Comparison of ENCODE assay signal across 8 cellular contexts in genomic region chr7:1579481-1580421, GRCh38. TPM values are rescaled to one million over a fixed set of nuclear protein-coding genes. Genes with fewer than 3 reads are reported as not detected.
DNase-seq lines count a peak whose midpoint lies in the region; ATAC-seq and TF ChIP-seq lines count a peak whose summit lies in the region.

No MANE protein-coding gene starts in this region.

- intact Hi-C loops in transverse colon (cut with DNase I; ENCODE audit: low total_unique reads): loop anchor here (10.0 kb wide), 1 partner anchor 765 kb away; no protein-coding TSS in a partner anchor

- no peaks in the 10 kb centered on the region for H3K27me3 ChIP-seq in foreskin keratinocyte
- no peaks in the 10 kb centered on the region for H3K27me3 ChIP-seq in transverse colon

- H3K27ac Mint-ChIP-seq in osteocyte (ENCODE audit: unreplicated experiment): peak overlapping the region; percentile 45

- peaks cover 3% of the 10 kb centered on the region for H3K36me3 Mint-ChIP-seq in osteocyte (ENCODE audit: unreplicated experiment)

- no peak for TF ChIP-seq POLR2A in transverse colon (IDR thresholded peaks at IDR 0.05)

- H3K36me3 ChIP-seq in transverse colon: no peaks in the 10 kb centered on the region

- TF ChIP-seq CTCF in foreskin keratinocyte (conservative IDR thresholded peaks at IDR 0.05) (peak; percentile 87), osteocyte (IDR thresholded peaks at IDR 0.05) (peak; percentile 93), transverse colon (IDR thresholded peaks at IDR 0.05) (peak; percentile 68 to 83 (median 80))

- H3K9me3 Mint-ChIP-seq in osteocyte (ENCODE audit: unreplicated experiment): no peaks in the 10 kb centered on the region

- H3K4me3 Mint-ChIP-seq in osteocyte (ENCODE audit: unreplicated experiment): no peak overlapping the region

- 29 to 66% methylated on average over 3 to 14 of the region's 14 CpGs for WGBS in transverse colon (ENCODE audit: low coverage in 1 of 2), 2 donors

- H3K4me1 ChIP-seq in foreskin keratinocyte (no peaks in the 10 kb centered on the region), transverse colon (peaks cover 0 to 8% (median 2%) of the 10 kb centered on the region in 4 donors)

- H3K4me3 ChIP-seq in transverse colon: no peak overlapping the region

- peaks cover 9% of the 10 kb centered on the region for H3K4me1 Mint-ChIP-seq in osteocyte (ENCODE audit: unreplicated experiment)

- H3K9me3 ChIP-seq in transverse colon: no peaks in the 10 kb centered on the region

- in situ Hi-C loops in KBM-7 (cut with MboI; ENCODE audit: low pct_unique_long_range_greater_than_20kb, low sequenced_read_pairs) (no loop called here), transverse colon (cut with MboI; ENCODE audit: low pct_ligation_motif_present in 1 of 4, low pct_unique_long_range_greater_than_20kb in 1 of 4, low sequenced_read_pairs in 3 of 4) (loop anchor here in 3 of 4 donors (5.0 to 25.0 kb wide), 3 partner anchors 633 to 763 kb away; no protein-coding TSS in a partner anchor)

- no peak for TF ChIP-seq EP300 in transverse colon (IDR thresholded peaks at IDR 0.05; ENCODE audit: low read depth)

- DNase-seq in NCI-H187 (lab: John Stamatoyannopoulos, UW) (peak; percentile 29 to 43), NCI-H187 treated with DMSO at 0.1 percent for 48 hours (lab: John Stamatoyannopoulos, UW) (no peak), KBM-7 (peak; percentile 70), SHP77 (lab: John Stamatoyannopoulos, UW) (peak; percentile 79 to 85), foreskin keratinocyte (peak in 1 of 2 donors; percentile 23), osteocyte (ENCODE audit: extremely low spot score, unreplicated experiment) (no peak), transverse colon (peak; percentile 76)
- DNase-seq in activated effector memory CD4-positive, alpha-beta T cell treated with Interleukin-2 at 50 U/mL for 16 hours: peak; percentile 52

- H3K27ac ChIP-seq in foreskin keratinocyte: no peak overlapping the region
- H3K27ac ChIP-seq in transverse colon: no peak overlapping the region

- no peaks in the 10 kb centered on the region for H3K27me3 Mint-ChIP-seq in osteocyte (ENCODE audit: unreplicated experiment)

- ATAC-seq in foreskin keratinocyte: peak; percentile 90

RNA-seq across cellular contexts. Expression of gene PSMG3, which starts 9.9 kb away (rescaled TPM):
- total RNA-seq in foreskin keratinocyte (56.4 and 59.7 TPM in 2 replicates), osteocyte (25.6 and 28.9 TPM in 2 replicates), transverse colon (10 to 100 TPM in 3 of 4 donors, 1 to 10 TPM in 1; 7.1 to 41.9 (median 27.6) TPM)
- polyA plus RNA-seq in foreskin keratinocyte: 82.3 and 92.6 TPM in 2 replicates

RNA-seq across cellular contexts. Expression of gene TMEM184A, which starts 23.7 kb away (rescaled TPM):
- total RNA-seq in foreskin keratinocyte: 1.1 and 1.4 TPM in 2 replicates
- polyA plus RNA-seq in foreskin keratinocyte: 1.2 and 1.3 TPM in 2 replicates
- 0.27 and 0.29 TPM in 2 replicates for total RNA-seq in osteocyte
- total RNA-seq in transverse colon: 100 to 1,000 TPM in 2 of 4 donors, 10 to 100 TPM in 2; 49.9 to 151 (median 94.1) TPM

RNA-seq across cellular contexts. Expression of gene MAFK, which starts 49.2 kb away (rescaled TPM):
- total RNA-seq in foreskin keratinocyte (9.5 and 9.6 TPM in 2 replicates), osteocyte (19.9 and 23.0 TPM in 2 replicates), transverse colon (100 to 1,000 TPM in 1 of 4 donors, 10 to 100 TPM in 3; 22.9 to 103 (median 44.0) TPM)
- polyA plus RNA-seq in foreskin keratinocyte: 7.4 and 7.9 TPM in 2 replicates

Comparison
In these comparisons a context has a peak if more than half of its experiments do, and no peak if none do; other contexts are left out.
1. DNase-seq: peak in NCI-H187 (2 of 2), KBM-7 (single experiment), SHP77 (2 of 2), activated effector memory CD4-positive, alpha-beta T cell treated with Interleukin-2 at 50 U/mL for 16 hours (single experiment) and transverse colon (single experiment); none in NCI-H187 treated with DMSO at 0.1 percent for 48 hours (single experiment) and osteocyte (single experiment).
2. RNA of gene TMEM184A, which starts 23.7 kb away (total RNA-seq): 49.9 to 151 TPM in transverse colon; 1.1 to 1.4 TPM in foreskin keratinocyte and 0.27 to 0.29 TPM in osteocyte; every median in the first group is over 10 times any median in the second.
3. Peak in every context shown above with its lines, with median percentiles within 50 percentile points of each other: CTCF ChIP-seq.